8 cellular contexts compared by ENCODE assay signal in the genomic region with DNA sequence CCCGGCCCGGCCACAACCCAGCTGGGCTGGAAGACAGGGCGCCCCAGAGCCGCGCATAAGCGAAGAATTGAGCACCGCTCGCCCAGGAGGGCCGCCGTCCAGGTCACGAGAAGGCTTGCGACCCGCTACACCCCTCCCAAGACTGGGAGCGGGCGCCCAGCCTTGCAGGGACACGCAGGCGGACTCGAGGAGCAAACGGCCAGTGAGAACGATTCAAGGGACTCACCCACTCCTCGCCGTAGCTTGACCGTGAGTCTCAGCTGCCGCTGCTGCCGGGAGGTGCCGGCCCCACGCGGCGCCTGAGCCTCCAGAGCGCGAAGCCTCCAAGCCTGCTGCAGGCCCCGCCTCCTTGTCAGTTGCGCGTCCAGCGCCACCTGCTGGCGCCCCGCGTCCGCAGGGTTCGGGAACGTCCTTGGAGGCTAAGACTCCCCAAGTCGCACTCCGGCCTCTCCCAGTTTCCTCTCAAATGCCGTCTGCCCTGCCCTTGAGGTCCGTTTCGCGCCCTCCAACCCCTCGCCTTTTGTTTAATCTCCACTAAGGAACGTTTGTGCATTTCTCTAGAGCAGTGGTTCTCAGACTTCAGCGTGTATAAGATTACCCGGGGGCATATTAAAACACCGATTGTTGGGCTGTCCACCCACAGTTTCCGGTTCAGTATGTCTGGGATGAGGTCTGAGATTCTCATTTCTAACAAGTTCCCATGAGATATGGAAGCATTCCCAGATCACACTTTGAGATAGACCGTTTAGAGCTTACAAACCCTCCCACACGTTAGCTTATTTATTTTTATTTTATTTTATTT. TPM values are rescaled to one million over a fixed set of nuclear protein-coding genes. Genes with fewer than 3 reads are reported as not detected.
DNase-seq lines count a peak whose midpoint lies in the region; ATAC-seq and TF ChIP-seq lines count a peak whose summit lies in the region.
"Not testable (repeated sequence)": the region's sequence is repeated elsewhere in the genome, so short reads cannot be mapped to it uniquely, and the experiment has no call there.

A gene (minus strand): TSS at position 301 of the 802 bp plus-strand sequence. CDS start 5,333 bp downstream, outside the sequence.

- peak; percentile 98 for ATAC-seq in CD4-positive, alpha-beta T cell (ENCODE audit: poor library complexity)
- ATAC-seq in GM19467 (IDR thresholded peaks at IDR 0.05; ENCODE audit: unreplicated experiment) (peak; percentile 96), HG03520 (IDR thresholded peaks at IDR 0.05; ENCODE audit: unreplicated experiment) (peak; percentile 91)

- peak within 1 kb of the TSS; percentile 86 for H3K9ac ChIP-seq in NT2/D1 (ENCODE audit: insufficient read length, low read depth)

- H3K27ac Mint-ChIP-seq in CD4-positive, alpha-beta T cell, result not testable (repeated sequence)

- peak within 1 kb of the TSS; percentile 38 for H3K4me3 Mint-ChIP-seq in CD4-positive, alpha-beta T cell

- POLR2A ChIA-PET in CD4-positive, alpha-beta T cell (lab: Charles Lee), result not testable (repeated sequence)

- H3K27me3 ChIP-seq in CD4-positive, alpha-beta T cell (ENCODE audit: control insufficient read depth, insufficient read depth, low read length); NT2/D1 (ENCODE audit: insufficient read depth, insufficient read length): not testable (repeated sequence)

- not testable (repeated sequence) for H3K4me1 ChIP-seq in NT2/D1 (ENCODE audit: insufficient read depth, insufficient read length)

- not testable (repeated sequence) for H3K4me1 Mint-ChIP-seq in CD4-positive, alpha-beta T cell (ENCODE audit: low read depth)

- H3K4me3 ChIP-seq in NT2/D1 (ENCODE audit: insufficient read length, low read depth), result peak within 1 kb of the TSS; percentile 66

- not testable (repeated sequence) for H3K9me3 Mint-ChIP-seq in CD4-positive, alpha-beta T cell

- not testable (repeated sequence) for H3K36me3 Mint-ChIP-seq in CD4-positive, alpha-beta T cell (ENCODE audit: low read depth)

- H3K36me3 ChIP-seq in NT2/D1 (ENCODE audit: insufficient read depth, insufficient read length, low read length), result not testable (repeated sequence)

- CTCF ChIA-PET in CD4-positive, alpha-beta T cell (lab: Charles Lee), result interaction anchor here (1.0 kb wide), 1 partner anchor 390 kb away, joined by 3 read pairs; no protein-coding TSS in a partner anchor

- not testable (repeated sequence) for H3K9me3 ChIP-seq in CD4-positive, alpha-beta T cell (ENCODE audit: control insufficient read depth, low read length); NT2/D1 (ENCODE audit: insufficient read depth, low read length)

- TF ChIP-seq CTCF in CD4-positive, alpha-beta T cell (IDR thresholded peaks at IDR 0.05), result peak; percentile 73

- H3K27ac ChIP-seq in CD4-positive, alpha-beta T cell (ENCODE audit: low read depth, low read length), result not testable (repeated sequence)

- DNase-seq in CD4-positive, alpha-beta T cell, result peak; percentile 68 to 89 (median 76)
- DNase-seq in NT2/D1 (ENCODE audit: low read depth, low spot score) (peak; percentile 98), erythroblast (lab: John Stamatoyannopoulos, UW) (peak; percentile 84 to 90), mesenteric fat pad (ENCODE audit: low spot score) (peak; percentile 95)
- DNase-seq in activated T-cell treated with anti-CD3 and anti-CD28 coated beads, Interleukin-2, amount 50 U/mL, for 1 hour, result peak; percentile 88
- DNase-seq in stimulated activated CD8-positive, alpha-beta memory T cell treated with anti-CD3 and anti-CD28 coated beads, Interleukin-12 subunit alpha, Interleukin-12 subunit beta, amount 100 ng/mL, for 1 hour (ENCODE audit: low read depth), result peak; percentile 68

- TF ChIP-seq POLR2A in erythroblast (IDR thresholded peaks at IDR 0.05; ENCODE audit: low read length), result not testable (repeated sequence)

- intact Hi-C loops in CD4-positive, alpha-beta T cell (cut with DNase I, micrococcal nuclease), result loop anchor here in 1 of 2 experiments (1.0 to 2.0 kb wide), 2 partner anchors 390 to 397 kb away; no protein-coding TSS in a partner anchor

- H3K27me3 Mint-ChIP-seq in CD4-positive, alpha-beta T cell, result peaks cover 37% of the 10 kb centered on the region

RNA-seq across cellular contexts. Expression of the gene that starts here (rescaled TPM):
- total RNA-seq in CD4-positive, alpha-beta T cell, result not detected
- total RNA-seq in mesenteric fat pad, result 2.6 TPM

Comparison
In these comparisons a context has a peak if more than half of its experiments do, and no peak if none do; other contexts are left out.
1. Peak in DNase-seq and ATAC-seq in CD4-positive, alpha-beta T cell; RNA of the gene not detected or under 1 TPM.